8 cellular contexts compared by ENCODE assay signal in the genomic region with DNA sequence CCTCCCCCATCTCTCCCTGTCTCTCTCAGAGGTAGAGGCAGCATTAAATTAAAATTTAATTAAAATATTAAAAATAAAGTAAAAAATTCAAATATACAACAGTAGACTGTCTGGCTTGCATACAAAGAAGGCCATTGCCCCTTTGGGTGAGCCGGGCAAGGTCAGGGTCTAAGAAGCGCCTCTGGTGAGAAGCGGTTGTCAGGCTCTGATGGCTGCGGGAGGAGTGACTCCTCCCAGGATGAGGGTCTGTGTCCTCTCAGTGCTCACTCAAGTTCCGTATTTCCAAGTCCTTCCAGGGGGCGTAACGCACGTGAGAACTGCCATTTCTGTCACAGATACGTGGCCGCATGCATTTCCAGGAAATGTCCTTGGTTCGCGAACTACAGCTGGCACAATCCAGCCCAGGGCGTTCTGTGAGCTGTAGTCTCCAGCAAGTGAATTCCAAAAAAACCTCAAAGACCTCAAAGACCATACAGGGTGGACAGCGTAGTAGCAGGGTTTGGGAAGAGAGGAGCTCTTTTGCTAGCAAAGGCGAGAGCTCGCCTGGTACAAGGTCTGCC.
DNase-seq lines count a peak whose midpoint lies in the region; ATAC-seq lines count a peak whose summit lies in the region.

No MANE protein-coding gene starts in this region.

- peaks cover 22% of the 10 kb centered on the region for H3K4me1 Mint-ChIP-seq in T-helper 1 cell treated with Interleukin-12 subunit alpha and Interleukin-12 subunit beta and Interleukin-4 antibody, amounts not matched to agents 30 μg/mL and 1 μg/mL, for 36 hours (ENCODE audit: low read depth)

- H3K4me3 Mint-ChIP-seq in T-helper 1 cell treated with Interleukin-12 subunit alpha and Interleukin-12 subunit beta and Interleukin-4 antibody, amounts not matched to agents 30 μg/mL and 1 μg/mL, for 36 hours: peak overlapping the region; percentile 95

- peak overlapping the region; percentile 96 for H3K27ac Mint-ChIP-seq in T-helper 1 cell treated with Interleukin-12 subunit alpha and Interleukin-12 subunit beta and Interleukin-4 antibody, amounts not matched to agents 30 μg/mL and 1 μg/mL, for 36 hours

- ATAC-seq in stimulated activated naive CD8-positive, alpha-beta T cell treated with anti-CD3 and anti-CD28 coated beads, Interleukin-15, Interleukin-2, amounts not matched to agents 100 U/mL and 50 U/mL, for 24 hours: peak; percentile 8

- peaks cover 22% of the 10 kb centered on the region for H3K9me3 Mint-ChIP-seq in T-helper 1 cell treated with Interleukin-12 subunit alpha and Interleukin-12 subunit beta and Interleukin-4 antibody, amounts not matched to agents 30 μg/mL and 1 μg/mL, for 36 hours

- H3K36me3 Mint-ChIP-seq in T-helper 1 cell treated with Interleukin-12 subunit alpha and Interleukin-12 subunit beta and Interleukin-4 antibody, amounts not matched to agents 30 μg/mL and 1 μg/mL, for 36 hours (ENCODE audit: low read depth): peaks cover 18% of the 10 kb centered on the region

- H3K9me3 ChIP-seq in HAP-1 (no peaks in the 10 kb centered on the region), adipocyte (ENCODE audit: control insufficient read depth, low read length) (peaks cover 18% of the 10 kb centered on the region), iPS-20b (ENCODE audit: insufficient read depth, low read depth, low read length) (no peaks in the 10 kb centered on the region; the same call in 1 of the 2 replicates)

- H3K27me3 ChIP-seq in HAP-1 (ENCODE audit: low read depth) (no peaks in the 10 kb centered on the region), adipocyte (replicated peaks; ENCODE audit: control insufficient read depth, insufficient read depth, low read length) (no peaks in the 10 kb centered on the region), iPS-20b (ENCODE audit: insufficient read depth, low read length) (no peaks in the 10 kb centered on the region)

- in situ Hi-C loops in HAP-1 (cut with MboI; ENCODE audit: low sequenced_read_pairs): no loop called here

- H3K4me3 ChIP-seq in HAP-1 (peak overlapping the region; percentile 79), adipocyte (ENCODE audit: low read length) (peak overlapping the region; percentile 100), iPS-20b (ENCODE audit: low read length) (peak overlapping the region; percentile 85)

- H3K36me3 ChIP-seq in HAP-1 (replicated peaks): no peaks in the 10 kb centered on the region
- peaks cover 28% of the 10 kb centered on the region for H3K36me3 ChIP-seq in adipocyte (ENCODE audit: control insufficient read depth, insufficient read depth, low read length, severe bottlenecking)
- no peaks in the 10 kb centered on the region for H3K36me3 ChIP-seq in iPS-20b (ENCODE audit: insufficient read depth, low read depth, low read length)

- H3K9ac ChIP-seq in adipocyte (ENCODE audit: low read length) (peak overlapping the region; percentile 97), iPS-20b (ENCODE audit: low read depth, low read length) (peak overlapping the region; percentile 90; the same call in 1 of the 2 replicates)

- no peaks in the 10 kb centered on the region for H3K4me1 ChIP-seq in HAP-1
- peaks cover 14% of the 10 kb centered on the region for H3K4me1 ChIP-seq in adipocyte (ENCODE audit: control insufficient read depth, insufficient read depth, low read length)
- no peaks in the 10 kb centered on the region for H3K4me1 ChIP-seq in iPS-20b (ENCODE audit: insufficient read depth, low read length)

- DNase-seq in T-helper 1 cell: no peak
- DNase-seq in HAP-1 (ENCODE audit: low spot score in 2 of 2): peak; percentile 33 to 62
- DNase-seq in MV-4-11 (lab: John Stamatoyannopoulos, UW): peak; percentile 93
- DNase-seq in adipocyte (ENCODE audit: low read depth): no peak
- peak; percentile 55 for DNase-seq in stimulated activated naive CD8-positive, alpha-beta T cell treated with anti-CD3 and anti-CD28 coated beads, Interleukin-15, Interleukin-2, amounts not matched to agents 100 U/mL and 50 U/mL, for 24 hours
- no peak for DNase-seq in stimulated activated CD4-positive, alpha-beta T cell treated with anti-CD3 and anti-CD28 coated beads, Interleukin-15, amount 100 ng/mL, for 24 hours

- H3K27me3 Mint-ChIP-seq in T-helper 1 cell treated with Interleukin-12 subunit alpha and Interleukin-12 subunit beta and Interleukin-4 antibody, amounts not matched to agents 30 μg/mL and 1 μg/mL, for 36 hours (ENCODE audit: low read depth): no peaks in the 10 kb centered on the region

- H3K27ac ChIP-seq in iPS-20b (ENCODE audit: low read length): peak overlapping the region; percentile 65

Comparison
In these comparisons a context has a peak if more than half of its experiments do, and no peak if none do; other contexts are left out.
1. DNase-seq: peak in HAP-1 (2 of 2), MV-4-11 (single experiment) and stimulated activated naive CD8-positive, alpha-beta T cell treated with anti-CD3 and anti-CD28 coated beads, Interleukin-15, Interleukin-2, amounts not matched to agents 100 U/mL and 50 U/mL, for 24 hours (single experiment); none in T-helper 1 cell (0 of 5), adipocyte (single experiment) and stimulated activated CD4-positive, alpha-beta T cell treated with anti-CD3 and anti-CD28 coated beads, Interleukin-15, amount 100 ng/mL, for 24 hours (single experiment).
2. Peak in every context shown above with its lines, with median percentiles within 50 percentile points of each other: H3K4me3 ChIP-seq.